ENCODE assay signal across 21 cellular contexts in genomic region chr6:121544691-121545090, GRCh38.
"Had no signal": no experiment of that assay in that cellular context is flagged by ENCODE, and none has a peak within 500 bp of the region (broad histone marks: within the 10 kb centered on the region; RNA-seq: fewer than 3 reads in every experiment).

No MANE protein-coding gene starts in this region.

- H3K27ac ChIP-seq: breast epithelium, gastroesophageal sphincter, heart left ventricle, left lung, right atrium auricular region, transverse colon, vagina had no signal

- H3K9me3 Mint-ChIP-seq: activated CD4-positive, alpha-beta T cell treated with anti-CD3 and anti-CD28 coated beads, Interleukin-2, amount 10 ng/mL, durations not matched to agents 7 days and 5 days; activated naive CD4-positive, alpha-beta T cell treated with anti-CD3 and anti-CD28 coated beads, Interleukin-2, amount 10 ng/mL, durations not matched to agents 7 days and 5 days; activated naive CD8-positive, alpha-beta T cell treated with anti-CD3 and anti-CD28 coated beads, Interleukin-2, amount 50 U/mL, for 24 hours; activated T-cell treated with anti-CD3 and anti-CD28 coated beads, Interleukin-2, amount 50 U/mL, for 24 hours; memory B cell; neural crest cell had no signal

- H3K27me3 ChIP-seq: breast epithelium, gastroesophageal sphincter, heart left ventricle, left lung, right atrium auricular region, transverse colon, vagina had no signal

- ATAC-seq: activated CD8-positive, alpha-beta T cell treated with anti-CD3 and anti-CD28 coated beads, Interleukin-2, amount 10 ng/mL, durations not matched to agents 7 days and 5 days; activated naive CD8-positive, alpha-beta T cell treated with anti-CD3 and anti-CD28 coated beads, Interleukin-2, amount 50 U/mL, for 24 hours; gastroesophageal sphincter; left lung; mucosa of descending colon had no signal

- DNase-seq: activated CD4-positive, alpha-beta T cell treated with anti-CD3 and anti-CD28 coated beads, Interleukin-2, amount 10 ng/mL, durations not matched to agents 7 days and 5 days; activated CD4-positive, CD25-positive, alpha-beta regulatory T cell; activated CD8-positive, alpha-beta T cell treated with anti-CD3 and anti-CD28 coated beads, Interleukin-2, amount 10 ng/mL, durations not matched to agents 7 days and 5 days; activated naive CD4-positive, alpha-beta T cell treated with anti-CD3 and anti-CD28 coated beads, Interleukin-2, amount 10 ng/mL, durations not matched to agents 7 days and 5 days; activated naive CD8-positive, alpha-beta T cell treated with anti-CD3 and anti-CD28 coated beads, Interleukin-2, amount 50 U/mL, for 24 hours; activated T-cell treated with anti-CD3 and anti-CD28 coated beads, Interleukin-2, amount 50 U/mL, for 24 hours; anterior cingulate cortex; heart left ventricle; left lung; mucosa of descending colon; naive B cell; stimulated activated CD4-positive, alpha-beta T cell treated with anti-CD3 and anti-CD28 coated beads, Interleukin-2, amount 100 ng/mL, for 24 hours; stimulated activated naive CD4-positive, alpha-beta T cell treated with Interleukin-2 at 50 U/mL for 16 hours; substantia nigra; transverse colon had no signal

- H3K4me3 ChIP-seq: breast epithelium, gastroesophageal sphincter, heart left ventricle, left lung, mucosa of descending colon, right atrium auricular region, transverse colon, vagina had no signal

- H3K36me3 ChIP-seq: breast epithelium, gastroesophageal sphincter, heart left ventricle, left lung, right atrium auricular region, transverse colon, vagina had no signal

- H3K4me1 ChIP-seq: breast epithelium, left lung, right atrium auricular region, transverse colon had no signal

- H3K4me1 Mint-ChIP-seq: activated CD4-positive, alpha-beta T cell treated with anti-CD3 and anti-CD28 coated beads, Interleukin-2, amount 10 ng/mL, durations not matched to agents 7 days and 5 days; activated naive CD4-positive, alpha-beta T cell treated with anti-CD3 and anti-CD28 coated beads, Interleukin-2, amount 10 ng/mL, durations not matched to agents 7 days and 5 days; activated naive CD8-positive, alpha-beta T cell treated with anti-CD3 and anti-CD28 coated beads, Interleukin-2, amount 50 U/mL, for 24 hours; memory B cell; naive B cell; neural crest cell had no signal

- H3K36me3 Mint-ChIP-seq: activated naive CD4-positive, alpha-beta T cell treated with anti-CD3 and anti-CD28 coated beads, Interleukin-2, amount 10 ng/mL, durations not matched to agents 7 days and 5 days; memory B cell; naive B cell had no signal

- H3K27me3 Mint-ChIP-seq: activated CD4-positive, alpha-beta T cell treated with anti-CD3 and anti-CD28 coated beads, Interleukin-2, amount 10 ng/mL, durations not matched to agents 7 days and 5 days; activated naive CD4-positive, alpha-beta T cell treated with anti-CD3 and anti-CD28 coated beads, Interleukin-2, amount 10 ng/mL, durations not matched to agents 7 days and 5 days; activated naive CD8-positive, alpha-beta T cell treated with anti-CD3 and anti-CD28 coated beads, Interleukin-2, amount 50 U/mL, for 24 hours; activated T-cell treated with anti-CD3 and anti-CD28 coated beads, Interleukin-2, amount 50 U/mL, for 24 hours; memory B cell; naive B cell had no signal

- H3K9me3 ChIP-seq: breast epithelium, gastroesophageal sphincter, heart left ventricle, left lung, mucosa of descending colon, right atrium auricular region, transverse colon, vagina had no signal

- H3K27ac Mint-ChIP-seq: activated CD4-positive, alpha-beta T cell treated with anti-CD3 and anti-CD28 coated beads, Interleukin-2, amount 10 ng/mL, durations not matched to agents 7 days and 5 days; activated CD8-positive, alpha-beta T cell treated with anti-CD3 and anti-CD28 coated beads, Interleukin-2, amount 10 ng/mL, durations not matched to agents 7 days and 5 days; activated naive CD4-positive, alpha-beta T cell treated with anti-CD3 and anti-CD28 coated beads, Interleukin-2, amount 10 ng/mL, durations not matched to agents 7 days and 5 days; activated naive CD8-positive, alpha-beta T cell treated with anti-CD3 and anti-CD28 coated beads, Interleukin-2, amount 50 U/mL, for 24 hours; activated T-cell treated with anti-CD3 and anti-CD28 coated beads, Interleukin-2, amount 50 U/mL, for 24 hours; memory B cell; naive B cell had no signal

- H3K4me3 Mint-ChIP-seq: activated CD4-positive, alpha-beta T cell treated with anti-CD3 and anti-CD28 coated beads, Interleukin-2, amount 10 ng/mL, durations not matched to agents 7 days and 5 days; activated CD8-positive, alpha-beta T cell treated with anti-CD3 and anti-CD28 coated beads, Interleukin-2, amount 10 ng/mL, durations not matched to agents 7 days and 5 days; activated naive CD4-positive, alpha-beta T cell treated with anti-CD3 and anti-CD28 coated beads, Interleukin-2, amount 10 ng/mL, durations not matched to agents 7 days and 5 days; activated naive CD8-positive, alpha-beta T cell treated with anti-CD3 and anti-CD28 coated beads, Interleukin-2, amount 50 U/mL, for 24 hours; activated T-cell treated with anti-CD3 and anti-CD28 coated beads, Interleukin-2, amount 50 U/mL, for 24 hours; memory B cell; naive B cell; neural crest cell had no signal
